16 cellular contexts compared by ENCODE assay signal in the genomic region with DNA sequence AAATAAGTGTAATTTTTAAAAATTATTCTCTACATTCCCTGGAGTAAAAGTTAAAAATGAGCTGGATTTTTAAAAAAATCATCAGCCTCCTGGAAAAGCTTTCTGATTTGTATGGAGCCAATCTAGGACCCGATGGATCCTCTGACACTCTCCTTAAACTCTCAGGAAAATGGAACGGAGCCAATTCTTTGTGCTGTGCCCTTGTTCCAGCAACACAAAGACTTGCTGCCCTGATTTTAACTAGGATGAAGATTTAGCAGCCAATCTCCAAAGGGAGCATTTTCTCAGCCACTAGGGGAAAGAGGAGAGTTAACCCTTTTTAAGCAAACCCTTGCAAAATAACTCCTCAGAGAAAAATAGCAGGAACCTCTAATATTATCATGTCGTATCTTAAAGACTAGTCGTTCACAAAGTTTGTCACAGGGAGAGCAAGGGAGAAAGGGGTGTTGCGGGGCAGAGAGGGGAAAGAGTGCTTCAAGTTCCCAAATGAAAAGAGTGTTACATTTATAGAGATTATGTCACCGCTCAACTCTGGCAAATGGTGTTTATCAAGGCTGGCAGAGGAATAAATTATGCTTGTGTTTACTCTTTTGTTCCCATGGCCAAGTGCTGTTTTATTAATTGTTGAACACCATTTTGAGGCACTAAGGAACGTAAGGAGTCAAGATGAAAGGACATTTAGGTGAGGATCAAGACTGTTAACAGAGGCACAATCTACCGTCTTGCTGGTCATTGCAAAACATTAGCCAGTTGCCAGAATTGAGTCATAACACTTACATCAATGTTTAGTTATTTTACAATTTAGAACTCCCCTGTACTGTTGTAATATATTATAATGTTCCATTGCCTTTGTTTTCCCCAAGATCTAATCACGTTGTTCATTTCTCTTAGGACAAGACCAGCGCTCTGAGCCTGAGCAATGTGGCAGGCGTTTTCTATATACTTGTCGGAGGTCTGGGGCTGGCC.
DNase-seq lines count a peak whose midpoint lies in the region; TF ChIP-seq lines count a peak whose summit lies in the region.
"Had no signal": no experiment of that assay in that cellular context is flagged by ENCODE, and none has a peak within 500 bp of the region (broad histone marks: within the 10 kb centered on the region; RNA-seq: fewer than 3 reads in every experiment).

No MANE protein-coding gene starts in this region.

- H3K9me3 Mint-ChIP-seq in MCF 10A (ENCODE audit: unreplicated experiment) (no peaks in the 10 kb centered on the region), type B pancreatic cell (no peaks in the 10 kb centered on the region)
- H3K9me3 Mint-ChIP-seq: dendritic cell treated with granulocyte-macrophage colony-stimulating factor and Interleukin-4, amounts not matched to agents 40 ng/mL and 50 ng/mL, for 4 days had no signal

- H3K4me3 ChIP-seq in breast epithelium (no peak overlapping the region), coronary artery (peak overlapping the region; percentile 30)

- no peaks in the 10 kb centered on the region for H3K27me3 ChIP-seq in breast epithelium

- H3K27me3 Mint-ChIP-seq in MCF 10A (ENCODE audit: insufficient read depth, unreplicated experiment) (no peaks in the 10 kb centered on the region), type B pancreatic cell (no peaks in the 10 kb centered on the region)
- H3K27me3 Mint-ChIP-seq: dendritic cell treated with granulocyte-macrophage colony-stimulating factor and Interleukin-4, amounts not matched to agents 40 ng/mL and 50 ng/mL, for 4 days had no signal

- POLR2A ChIA-PET in MCF 10A (lab: Yijun Ruan, JAX), result no interaction called here

- intact Hi-C loops in MCF 10A (cut with micrococcal nuclease) (no loop called here), breast epithelium (cut with DNase I; ENCODE audit: low total_unique reads) (no loop called here)

- CTCF ChIA-PET in MCF 10A (lab: Yijun Ruan, JAX), result interaction anchor here (0.6 to 1.2 kb wide), 3 partner anchors 32 to 1649 kb away, joined by 3 to 4 read pairs (median 3); no protein-coding TSS in a partner anchor

- H3K9me3 ChIP-seq in breast epithelium, result no peaks in the 10 kb centered on the region

- peaks cover 7% of the 10 kb centered on the region for H3K36me3 Mint-ChIP-seq in MCF 10A (ENCODE audit: insufficient read depth, unreplicated experiment)
- H3K36me3 Mint-ChIP-seq in type B pancreatic cell, result no peaks in the 10 kb centered on the region

- H3K4me3 Mint-ChIP-seq in MCF 10A (ENCODE audit: unreplicated experiment), result no peak overlapping the region
- no peak overlapping the region for H3K4me3 Mint-ChIP-seq in type B pancreatic cell
- H3K4me3 Mint-ChIP-seq: dendritic cell treated with granulocyte-macrophage colony-stimulating factor and Interleukin-4, amounts not matched to agents 40 ng/mL and 50 ng/mL, for 4 days had no signal

- no peak for TF ChIP-seq POLR2A in breast epithelium (IDR thresholded peaks at IDR 0.05)

- H3K4me1 ChIP-seq in breast epithelium, result no peaks in the 10 kb centered on the region

- H3K4me1 Mint-ChIP-seq in MCF 10A (ENCODE audit: insufficient read depth, unreplicated experiment) (no peaks in the 10 kb centered on the region), type B pancreatic cell (ENCODE audit: unreplicated experiment) (no peaks in the 10 kb centered on the region)

- peak; percentile 24 for DNase-seq in MCF 10A (ENCODE audit: unreplicated experiment)
- no peak for DNase-seq in breast epithelium (ENCODE audit: low spot score in 2 of 2)
- DNase-seq in coronary artery (ENCODE audit: low spot score), result no peak
- DNase-seq in medulla oblongata (ENCODE audit: extremely low spot score), result peak; percentile 25
- DNase-seq in type B pancreatic cell (ENCODE audit: extremely low spot score, unreplicated experiment), result no peak
- no peak for DNase-seq in NCI-H2196 (lab: John Stamatoyannopoulos, UW; ENCODE audit: unreplicated experiment)
- no peak for DNase-seq in activated gamma-delta T cell treated with Interleukin-2 at 50 U/mL for 16 hours
- no peak for DNase-seq in putamen (ENCODE audit: low spot score)
- DNase-seq: activated CD4-positive, alpha-beta T cell treated with anti-CD3 and anti-CD28 coated beads, Interleukin-2, amount 50 U/mL, for 4 hours; activated gamma-delta T cell; KG1; mammary epithelial cell; NCI-H187; PC-3; T-helper 1 cell had no signal

- BruUV-seq in MCF 10A (replicated peaks; lab: Mats Ljungman, UMichigan), result no TSS peak

- H3K27ac ChIP-seq in breast epithelium (peak overlapping the region in 1 of 2 donors; percentile 43), coronary artery (no peak overlapping the region)

- TF ChIP-seq CTCF in MCF 10A (IDR thresholded peaks at IDR 0.05; ENCODE audit: unreplicated experiment) (no peak), breast epithelium (IDR thresholded peaks at IDR 0.05) (no peak), coronary artery (IDR thresholded peaks at IDR 0.05) (no peak), type B pancreatic cell (conservative IDR thresholded peaks at IDR 0.05) (peak; percentile 37)

- no peaks in the 10 kb centered on the region for H3K36me3 ChIP-seq in breast epithelium

- no peak overlapping the region for H3K27ac Mint-ChIP-seq in MCF 10A (ENCODE audit: low read depth, unreplicated experiment)
- H3K27ac Mint-ChIP-seq in type B pancreatic cell, result no peak overlapping the region
- H3K27ac Mint-ChIP-seq: dendritic cell treated with granulocyte-macrophage colony-stimulating factor and Interleukin-4, amounts not matched to agents 40 ng/mL and 50 ng/mL, for 4 days had no signal

Comparison
In these comparisons a context has a peak if more than half of its experiments do, and no peak if none do; other contexts are left out.
1. DNase-seq: peak in MCF 10A (single experiment) and medulla oblongata (single experiment); none in breast epithelium (0 of 2), coronary artery (single experiment), type B pancreatic cell (single experiment), NCI-H2196 (single experiment), activated gamma-delta T cell treated with Interleukin-2 at 50 U/mL for 16 hours (single experiment) and putamen (single experiment).